Comparison of ENCODE assay signal across 8 cellular contexts in the genomic region with DNA sequence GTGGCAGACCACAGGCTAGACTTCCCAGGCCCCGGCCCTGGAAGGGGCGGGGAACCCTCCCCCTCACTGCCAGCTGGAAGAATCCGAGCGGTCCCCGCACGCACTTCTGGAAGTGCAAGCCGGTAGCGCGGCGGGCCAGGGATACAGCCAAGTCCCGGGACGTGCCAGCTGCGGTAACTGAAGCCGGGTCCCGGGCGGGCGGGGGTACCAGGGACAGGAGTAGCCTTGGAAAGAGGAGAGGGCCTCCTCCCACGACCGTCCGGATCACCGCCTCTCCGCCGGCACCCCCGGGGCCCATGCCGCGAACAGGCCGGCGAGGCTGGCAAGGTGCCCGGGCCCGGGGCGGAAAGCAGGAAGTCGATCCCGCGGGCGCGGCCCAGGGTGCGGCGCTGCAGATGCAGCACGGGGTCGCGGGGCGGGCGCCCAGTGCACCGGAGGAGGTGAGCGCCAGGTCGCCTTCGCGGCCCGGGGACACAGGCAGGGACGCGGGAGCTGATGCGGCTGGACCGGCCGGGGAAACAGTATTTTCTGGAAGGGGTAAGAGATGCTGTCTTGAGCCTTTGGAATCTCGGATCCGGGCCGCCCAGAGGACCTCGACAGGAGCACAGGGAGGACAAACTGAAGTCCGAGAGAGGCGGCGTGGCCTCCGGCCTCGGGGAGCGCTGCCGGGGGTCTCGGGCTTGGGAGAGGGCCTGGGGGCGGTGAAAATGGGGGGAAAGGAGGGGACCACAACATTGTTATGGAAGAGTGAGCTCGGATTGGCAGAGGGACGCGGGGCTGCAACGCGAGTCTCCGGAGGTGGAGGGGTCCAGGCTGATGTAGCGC. TPM values are rescaled to one million over a fixed set of nuclear protein-coding genes. Genes with fewer than 3 reads are reported as not detected.
A peak's percentile ranks its signal among the peaks of the same experiment; 100 is the strongest.
DNase-seq lines count a peak whose midpoint lies in the region; ATAC-seq and TF ChIP-seq lines count a peak whose summit lies in the region.

No MANE protein-coding gene starts in this region.

- peak; percentile 54 for DNase-seq in AG08395 (ENCODE audit: low spot score)
- DNase-seq in SW480 (ENCODE audit: low spot score): peak; percentile 72
- DNase-seq in adrenal gland: peak; percentile 73 to 81 (median 80)
- peak; percentile 89 for DNase-seq in left cardiac atrium
- DNase-seq in posterior cingulate gyrus: peak; percentile 34 to 92 (median 58)
- peak; percentile 94 for DNase-seq in upper lobe of right lung

- H3K36me3 ChIP-seq in adrenal gland (replicated peaks in 1 of 2) (no peaks in the 10 kb centered on the region), upper lobe of right lung (peaks cover 4% of the 10 kb centered on the region)

- intact Hi-C loops in adrenal gland (cut with DNase I): no loop called here
- intact Hi-C loops in left cardiac atrium (cut with DNase I): no loop called here
- intact Hi-C loops in posterior cingulate gyrus (cut with DNase I): no loop called here
- intact Hi-C loops in upper lobe of right lung (cut with DNase I): no loop called here

- peak overlapping the region; percentile 67 to 83 (median 77) for H3K4me3 ChIP-seq in adrenal gland
- peak overlapping the region; percentile 78 for H3K4me3 ChIP-seq in upper lobe of right lung

- no peak for TF ChIP-seq RAD21 in Ishikawa (IDR thresholded peaks at IDR 0.05; ENCODE audit: low read depth)

- H3K27ac ChIP-seq in adrenal gland: peak overlapping the region in 4 of 5 donors; percentile 69 to 84 (median 74)
- peak overlapping the region; percentile 91 for H3K27ac ChIP-seq in upper lobe of right lung

- H3K4me1 ChIP-seq in adrenal gland (replicated peaks in 1 of 2): peaks cover 20 to 29% of the 10 kb centered on the region in 2 donors
- H3K4me1 ChIP-seq in upper lobe of right lung: peaks cover 40% of the 10 kb centered on the region

- peak; percentile 26 for ATAC-seq in GM19328 (IDR thresholded peaks at IDR 0.05; ENCODE audit: unreplicated experiment)
- peak; percentile 58 to 67 for ATAC-seq in left cardiac atrium
- ATAC-seq in upper lobe of right lung: peak; percentile 70

- TF ChIP-seq EP300 in Ishikawa (IDR thresholded peaks at IDR 0.05; ENCODE audit: borderline replicate concordance): peak; percentile 28; the same call in 1 of the 2 replicates

- 0 to 1% (median 0%) methylated on average over 28 to 74 of the region's 74 CpGs for WGBS in adrenal gland, 4 donors

- H3K27me3 ChIP-seq in adrenal gland: no peaks in the 10 kb centered on the region
- no peaks in the 10 kb centered on the region for H3K27me3 ChIP-seq in upper lobe of right lung

- TF ChIP-seq POLR2A in adrenal gland (IDR thresholded peaks at IDR 0.05): no peak

- TF ChIP-seq CTCF in adrenal gland (IDR thresholded peaks at IDR 0.05) (no peak), upper lobe of right lung (IDR thresholded peaks at IDR 0.05) (no peak)

- H3K9me3 ChIP-seq in adrenal gland (replicated peaks in 1 of 3) (no peaks in the 10 kb centered on the region), upper lobe of right lung (no peaks in the 10 kb centered on the region)

TF ChIP-seq in Ishikawa, 13 proteins besides CTCF, POLR2A, EP300 and RAD21:
- peak; percentile 77 for TF ChIP-seq ZBTB7A (IDR thresholded peaks at IDR 0.05; ENCODE audit: low read depth)
- TF ChIP-seq MAX (IDR thresholded peaks at IDR 0.05): peak; percentile 29; the same call in 1 of the 2 replicates
- TF ChIP-seq CREB1 (IDR thresholded peaks at IDR 0.05; ENCODE audit: low read depth): no peak
- TF ChIP-seq NFIC (IDR thresholded peaks at IDR 0.05): peak; percentile 79

RNA-seq across cellular contexts. Expression of gene SLC35C1, which starts 0.8 kb away (rescaled TPM):
- total RNA-seq in adrenal gland (10 to 100 TPM in 6 of 8 donors, 1 to 10 TPM in 2; 8.5 to 17.3 (median 12.4) TPM), left cardiac atrium (10 to 100 TPM; 12.4 to 13.3 TPM), upper lobe of right lung (25.1 TPM)
- 1 to 10 TPM; 6.3 to 8.2 (median 7.8) TPM for polyA plus RNA-seq in adrenal gland

RNA-seq across cellular contexts. Expression of gene CRY2, which starts 43.1 kb away (rescaled TPM):
- total RNA-seq in adrenal gland (10 to 100 TPM; 27.2 to 57.4 (median 36.2) TPM), left cardiac atrium (10 to 100 TPM; 59.2 to 62.9 TPM), upper lobe of right lung (54.2 TPM)
- 10 to 100 TPM; 14.7 to 19.1 (median 14.9) TPM for polyA plus RNA-seq in adrenal gland

Comparison
In these comparisons a context has a peak if more than half of its experiments do, and no peak if none do; other contexts are left out.
1. Peak in every context shown above with its lines: DNase-seq, ATAC-seq, H3K4me3 ChIP-seq and H3K27ac ChIP-seq.